In genomic region chr2:67446504-67446911, GRCh38 we compare ENCODE assay signal across 14 cellular contexts. TPM values are rescaled to one million over a fixed set of nuclear protein-coding genes. Genes with fewer than 3 reads are reported as not detected.
DNase-seq lines count a peak whose midpoint lies in the region; ATAC-seq and TF ChIP-seq lines count a peak whose summit lies in the region.
"Had no signal": no experiment of that assay in that cellular context is flagged by ENCODE, and none has a peak within 500 bp of the region (broad histone marks: within the 10 kb centered on the region; RNA-seq: fewer than 3 reads in every experiment).

No MANE protein-coding gene starts in this region.

- ATAC-seq in left colon = peak; percentile 45
- ATAC-seq: GM12878, sciatic nerve had no signal

- no peaks in the 10 kb centered on the region for H4K20me1 ChIP-seq in GM23248 (ENCODE audit: insufficient read depth)
- H4K20me1 ChIP-seq: BLaER1 treated with 17β-estradiol and CSF1 and Interleukin-3, amounts not matched to agents 10 nM and 100 nM had no signal

- no peaks in the 10 kb centered on the region for H3K27me3 ChIP-seq in GM23248 (replicated peaks; ENCODE audit: insufficient read depth)
- H3K27me3 ChIP-seq: BLaER1 treated with 17β-estradiol and CSF1 and Interleukin-3, amounts not matched to agents 10 nM and 100 nM had no signal

- 91 to 94% methylated on average over 2 of the region's 2 CpGs for WGBS in GM23248 (ENCODE audit: low coverage in 1 of 2, low lambda C conversion rate in 2 of 2, missing lambda C conversion rate in 2 of 2), 2 experiments

- 0 out of 2 replicates have a peak, but pooled peaks cover under 1% of the 10 kb centered on the region for H3K4me1 ChIP-seq in GM23248 (ENCODE audit: insufficient read depth)
- H3K4me1 ChIP-seq: BLaER1 treated with 17β-estradiol and CSF1 and Interleukin-3, amounts not matched to agents 10 nM and 100 nM had no signal

- no peak overlapping the region for H3K4me3 ChIP-seq in GM23248
- H3K4me3 ChIP-seq: BLaER1 treated with 17β-estradiol and CSF1 and Interleukin-3, amounts not matched to agents 10 nM and 100 nM; GM12878; SK-N-MC had no signal

- DNase-seq in DMS153 treated with DMSO at 0.1 percent for 48 hours (lab: John Stamatoyannopoulos, UW; ENCODE audit: unreplicated experiment) = peak; percentile 65
- peak; percentile 96 for DNase-seq in NCI-H146 treated with DMSO at 0.1 percent for 48 hours (lab: John Stamatoyannopoulos, UW; ENCODE audit: unreplicated experiment)
- DNase-seq in left colon = no peak
- DNase-seq in G401 (ENCODE audit: low spot score) = no peak
- no peak for DNase-seq in activated T-helper 1 cell treated with anti-CD3 and anti-CD28 coated beads, Interleukin-12 subunit alpha, Interleukin-12 subunit beta, Interleukin-2, Interleukin-4 antibody, amounts not matched to agents 30 ng/mL and 10 ng/mL and 1 ng/mL, durations not matched to agents 14 hours and 24 hours and 36 hours (ENCODE audit: low spot score)
- no peak for DNase-seq in GM23248
- DNase-seq in GM03348 (ENCODE audit: low spot score) = no peak
- DNase-seq: activated CD4-positive, alpha-beta memory T cell treated with anti-CD3 and anti-CD28 coated beads for 36 hours; Karpas-422 had no signal

- no peak overlapping the region for H3K9ac ChIP-seq in GM23248
- H3K9ac ChIP-seq: BLaER1 treated with 17β-estradiol and CSF1 and Interleukin-3, amounts not matched to agents 10 nM and 100 nM had no signal

- H3K9me3 Mint-ChIP-seq in activated T-helper 1 cell treated with anti-CD3 and anti-CD28 coated beads, Interleukin-12 subunit alpha, Interleukin-12 subunit beta, Interleukin-2, Interleukin-4 antibody, amounts not matched to agents 30 ng/mL and 10 ng/mL and 1 ng/mL, durations not matched to agents 14 hours and 24 hours and 36 hours = no peaks in the 10 kb centered on the region
- H3K9me3 Mint-ChIP-seq: activated CD4-positive, alpha-beta memory T cell treated with anti-CD3 and anti-CD28 coated beads for 36 hours had no signal

- H3K27ac ChIP-seq in VCaP (peak overlapping the region; percentile 33), GM23248 (no peak overlapping the region)
- H3K27ac ChIP-seq: BLaER1 treated with 17β-estradiol and CSF1 and Interleukin-3, amounts not matched to agents 10 nM and 100 nM; SK-N-MC had no signal

- no peak overlapping the region for H3K4me3 Mint-ChIP-seq in activated T-helper 1 cell treated with anti-CD3 and anti-CD28 coated beads, Interleukin-12 subunit alpha, Interleukin-12 subunit beta, Interleukin-2, Interleukin-4 antibody, amounts not matched to agents 30 ng/mL and 10 ng/mL and 1 ng/mL, durations not matched to agents 14 hours and 24 hours and 36 hours
- H3K4me3 Mint-ChIP-seq: activated CD4-positive, alpha-beta memory T cell treated with anti-CD3 and anti-CD28 coated beads for 36 hours had no signal

- H3K9me2 ChIP-seq in GM23248 (ENCODE audit: insufficient read depth) = no peaks in the 10 kb centered on the region

- intact Hi-C loops in left colon (cut with DNase I, micrococcal nuclease) = no loop called here
- intact Hi-C loops in activated T-helper 1 cell treated with anti-CD3 and anti-CD28 coated beads, Interleukin-12 subunit alpha, Interleukin-12 subunit beta, Interleukin-2, Interleukin-4 antibody, amounts not matched to agents 30 ng/mL and 10 ng/mL and 1 ng/mL, durations not matched to agents 14 hours and 24 hours and 36 hours (cut with micrococcal nuclease) = no loop called here

- H3K36me3 Mint-ChIP-seq in activated T-helper 1 cell treated with anti-CD3 and anti-CD28 coated beads, Interleukin-12 subunit alpha, Interleukin-12 subunit beta, Interleukin-2, Interleukin-4 antibody, amounts not matched to agents 30 ng/mL and 10 ng/mL and 1 ng/mL, durations not matched to agents 14 hours and 24 hours and 36 hours (ENCODE audit: low read depth) = no peaks in the 10 kb centered on the region
- H3K36me3 Mint-ChIP-seq: activated CD4-positive, alpha-beta memory T cell treated with anti-CD3 and anti-CD28 coated beads for 36 hours had no signal

- H3K79me2 ChIP-seq in GM23248 (ENCODE audit: insufficient read depth) = no peaks in the 10 kb centered on the region

- H3K27ac Mint-ChIP-seq in activated T-helper 1 cell treated with anti-CD3 and anti-CD28 coated beads, Interleukin-12 subunit alpha, Interleukin-12 subunit beta, Interleukin-2, Interleukin-4 antibody, amounts not matched to agents 30 ng/mL and 10 ng/mL and 1 ng/mL, durations not matched to agents 14 hours and 24 hours and 36 hours = no peak overlapping the region
- H3K27ac Mint-ChIP-seq: activated CD4-positive, alpha-beta memory T cell treated with anti-CD3 and anti-CD28 coated beads for 36 hours had no signal

- no peak for TF ChIP-seq CTCF in VCaP (conservative IDR thresholded peaks at IDR 0.05)

- no peaks in the 10 kb centered on the region for H3K4me1 Mint-ChIP-seq in activated T-helper 1 cell treated with anti-CD3 and anti-CD28 coated beads, Interleukin-12 subunit alpha, Interleukin-12 subunit beta, Interleukin-2, Interleukin-4 antibody, amounts not matched to agents 30 ng/mL and 10 ng/mL and 1 ng/mL, durations not matched to agents 14 hours and 24 hours and 36 hours (ENCODE audit: low read depth)

- H3K9me3 ChIP-seq in GM23248 (ENCODE audit: low read depth) = no peaks in the 10 kb centered on the region

- peaks cover 3% of the 10 kb centered on the region; the same call in 1 of the 2 replicates for H3F3A ChIP-seq in GM23248 (ENCODE audit: insufficient read depth)

- H3K36me3 ChIP-seq in GM23248 (ENCODE audit: low read depth) = no peaks in the 10 kb centered on the region
- H3K36me3 ChIP-seq: BLaER1 treated with 17β-estradiol and CSF1 and Interleukin-3, amounts not matched to agents 10 nM and 100 nM had no signal

- H3K4me2 ChIP-seq in GM23248 (ENCODE audit: unreplicated experiment) = no peak overlapping the region
- H3K4me2 ChIP-seq: BLaER1 treated with 17β-estradiol and CSF1 and Interleukin-3, amounts not matched to agents 10 nM and 100 nM had no signal

- in situ Hi-C loops in G401 (cut with HindIII; ENCODE audit: low sequenced_read_pairs) (no loop called here), GM23248 (cut with MboI) (no loop called here)

- no peaks in the 10 kb centered on the region for H3K27me3 Mint-ChIP-seq in activated T-helper 1 cell treated with anti-CD3 and anti-CD28 coated beads, Interleukin-12 subunit alpha, Interleukin-12 subunit beta, Interleukin-2, Interleukin-4 antibody, amounts not matched to agents 30 ng/mL and 10 ng/mL and 1 ng/mL, durations not matched to agents 14 hours and 24 hours and 36 hours (ENCODE audit: insufficient read depth)

- H2AFZ ChIP-seq in GM23248 = no peak overlapping the region

RNA-seq across cellular contexts. Expression of gene ETAA1, which starts 49.4 kb away (rescaled TPM):
- 1 to 10 TPM; 5.8 to 7.9 TPM for total RNA-seq in left colon
- total RNA-seq in G401 (2014; rRNA removed; shearing (Covaris generic)) = 9.0 and 20.9 TPM in 2 replicates
- 9.5 and 10.7 TPM in 2 replicates for total RNA-seq in activated T-helper 1 cell treated with anti-CD3 and anti-CD28 coated beads, Interleukin-12 subunit alpha, Interleukin-12 subunit beta, Interleukin-2, Interleukin-4 antibody, amounts not matched to agents 30 ng/mL and 10 ng/mL and 1 ng/mL, durations not matched to agents 14 hours and 24 hours and 36 hours
- total RNA-seq in GM23248 (2014; rRNA removed; shearing (Covaris generic)) = 16.0 and 18.6 TPM in 2 replicates
- 8.6 and 9.2 TPM in 2 replicates for polyA plus RNA-seq in GM23248 (2016; fragmentation: Nextera tagmentation; extraction: Ambion mirVana)

Comparison
In these comparisons a context has a peak if more than half of its experiments do, and no peak if none do; other contexts are left out.
1. DNase-seq: peak in DMS153 treated with DMSO at 0.1 percent for 48 hours (single experiment) and NCI-H146 treated with DMSO at 0.1 percent for 48 hours (single experiment); none in left colon (0 of 2), G401 (single experiment), activated T-helper 1 cell treated with anti-CD3 and anti-CD28 coated beads, Interleukin-12 subunit alpha, Interleukin-12 subunit beta, Interleukin-2, Interleukin-4 antibody, amounts not matched to agents 30 ng/mL and 10 ng/mL and 1 ng/mL, durations not matched to agents 14 hours and 24 hours and 36 hours (single experiment), GM23248 (single experiment) and GM03348 (single experiment).